1 cellular context compared by ENCODE assay signal in genomic region chr17:40090234-40091111, GRCh38.
TF ChIP-seq lines count a peak whose summit lies in the region.

No MANE protein-coding gene starts in this region.

TF ChIP-seq in HepG2, 621 proteins besides CTCF, POLR2A, EP300 and RAD21:
- no peak for TF ChIP-seq ZNF772 (CRISPR knock-in tag; IDR thresholded peaks at IDR 0.05)
- TF ChIP-seq AKNA (CRISPR knock-in tag; IDR thresholded peaks at IDR 0.05; ENCODE audit: borderline replicate concordance): no peak
- TF ChIP-seq FOSL2 (CRISPR knock-in tag; IDR thresholded peaks at IDR 0.05): no peak
- no peak for TF ChIP-seq UBTF (CRISPR knock-in tag; IDR thresholded peaks at IDR 0.05)
- no peak for TF ChIP-seq NPAS2 (CRISPR knock-in tag; IDR thresholded peaks at IDR 0.05; ENCODE audit: borderline replicate concordance)
- no peak for TF ChIP-seq TGIF2 (CRISPR knock-in tag; IDR thresholded peaks at IDR 0.05)
- no peak for TF ChIP-seq PHB2 (IDR thresholded peaks at IDR 0.05; ENCODE audit: partially characterized antibody)
- no peak for TF ChIP-seq PCBP2 (optimal IDR thresholded peaks at IDR 0.05; ENCODE audit: low read depth, low read length, poor library complexity, severe bottlenecking)
- no peak for TF ChIP-seq ZBTB38 (CRISPR knock-in tag; IDR thresholded peaks at IDR 0.05)
- no peak for TF ChIP-seq E2F1 (CRISPR knock-in tag; IDR thresholded peaks at IDR 0.05)
- no peak for TF ChIP-seq JDP2 (CRISPR knock-in tag; IDR thresholded peaks at IDR 0.05; ENCODE audit: borderline replicate concordance)
- TF ChIP-seq ZNF253 (CRISPR knock-in tag; IDR thresholded peaks at IDR 0.05; ENCODE audit: borderline replicate concordance): no peak
- no peak for TF ChIP-seq ZNF232 (CRISPR knock-in tag; IDR thresholded peaks at IDR 0.05; ENCODE audit: borderline replicate concordance)
- no peak for TF ChIP-seq ZNF589 (CRISPR knock-in tag; conservative IDR thresholded peaks at IDR 0.05)
- no peak for TF ChIP-seq SYNCRIP (IDR thresholded peaks at IDR 0.05; ENCODE audit: insufficient read depth, low read depth, low read length)
